ENCODE assay signal across 27 cellular contexts in genomic region chr12:96452271-96452922, GRCh38. TPM values are rescaled to one million over a fixed set of nuclear protein-coding genes. Genes with fewer than 3 reads are reported as not detected.
"Had no signal": no experiment of that assay in that cellular context is flagged by ENCODE, and none has a peak within 500 bp of the region (broad histone marks: within the 10 kb centered on the region; RNA-seq: fewer than 3 reads in every experiment).

No MANE protein-coding gene starts in this region.

- H3K27me3 ChIP-seq: adrenal gland, ascending aorta, brain microvascular endothelial cell, colonic mucosa, dorsolateral prefrontal cortex, hepatocyte, left lung, spleen, upper lobe of right lung had no signal

- DNase-seq: activated CD4-positive, alpha-beta T cell treated with anti-CD3 and anti-CD28 coated beads, Interleukin-2, amount 10 ng/mL, durations not matched to agents 7 days and 5 days; activated CD4-positive, CD25-positive, alpha-beta regulatory T cell treated with anti-CD3 and anti-CD28 coated beads, Interleukin-2, amount 50 U/mL, for 72 hours; activated CD8-positive, alpha-beta memory T cell treated with anti-CD3 and anti-CD28 coated beads, Interleukin-2, amount 10 ng/mL, durations not matched to agents 7 days and 5 days; activated CD8-positive, alpha-beta T cell treated with anti-CD3 and anti-CD28 coated beads for 36 hours; activated gamma-delta T cell treated with Interleukin-2 at 50 U/mL for 16 hours; activated T-cell treated with anti-CD3 and anti-CD28 coated beads for 4 hours; adrenal gland; brain microvascular endothelial cell; colonic mucosa; dorsolateral prefrontal cortex; effector memory CD8-positive, alpha-beta T cell; glutamatergic neuron; kidney glomerular epithelial cell; left lung; naive thymus-derived CD8-positive, alpha-beta T cell; spleen; stimulated activated CD4-positive, alpha-beta T cell treated with anti-CD3 and anti-CD28 coated beads, Interleukin-4, amount 100 ng/mL, for 1 hour; stimulated activated naive CD8-positive, alpha-beta T cell treated with anti-CD3 and anti-CD28 coated beads, Interleukin-15, Interleukin-2, amounts not matched to agents 100 U/mL and 50 U/mL, for 24 hours; T-helper 1 cell; upper lobe of right lung; WERI-Rb-1 had no signal

- H3K4me3 ChIP-seq: adrenal gland, ascending aorta, colonic mucosa, dorsolateral prefrontal cortex, hepatocyte, left lung, lung, spleen, upper lobe of right lung had no signal

- H3K36me3 ChIP-seq: adrenal gland, ascending aorta, brain microvascular endothelial cell, colonic mucosa, left lung, spleen, upper lobe of right lung, WERI-Rb-1 had no signal

- ATAC-seq: activated CD8-positive, alpha-beta memory T cell treated with anti-CD3 and anti-CD28 coated beads, Interleukin-2, amount 10 ng/mL, durations not matched to agents 7 days and 5 days; activated CD8-positive, alpha-beta T cell treated with anti-CD3 and anti-CD28 coated beads for 36 hours; effector memory CD8-positive, alpha-beta T cell; left lung; naive thymus-derived CD8-positive, alpha-beta T cell; stimulated activated naive CD8-positive, alpha-beta T cell treated with anti-CD3 and anti-CD28 coated beads, Interleukin-15, Interleukin-2, amounts not matched to agents 100 U/mL and 50 U/mL, for 24 hours; upper lobe of right lung had no signal

- H3K9me3 ChIP-seq: adrenal gland, ascending aorta, colonic mucosa, left lung, spleen, upper lobe of right lung had no signal

- H3K27ac Mint-ChIP-seq: activated CD4-positive, alpha-beta T cell treated with anti-CD3 and anti-CD28 coated beads, Interleukin-2, amount 10 ng/mL, durations not matched to agents 7 days and 5 days; activated CD8-positive, alpha-beta memory T cell treated with anti-CD3 and anti-CD28 coated beads, Interleukin-2, amount 10 ng/mL, durations not matched to agents 7 days and 5 days; activated CD8-positive, alpha-beta T cell treated with anti-CD3 and anti-CD28 coated beads for 36 hours; activated naive CD4-positive, alpha-beta T cell treated with anti-CD3 and anti-CD28 coated beads, Interleukin-2, amount 50 U/mL, for 24 hours; progenitor cell of endocrine pancreas had no signal

- H3K27ac ChIP-seq: adrenal gland, ascending aorta, brain microvascular endothelial cell, colonic mucosa, dorsolateral prefrontal cortex, hepatocyte, left lung, spleen, upper lobe of right lung, WERI-Rb-1 had no signal

- H3K36me3 Mint-ChIP-seq: activated naive CD4-positive, alpha-beta T cell treated with anti-CD3 and anti-CD28 coated beads, Interleukin-2, amount 50 U/mL, for 24 hours; naive thymus-derived CD8-positive, alpha-beta T cell had no signal

- H3K4me1 ChIP-seq: adrenal gland, ascending aorta, colonic mucosa, left lung had no signal

- H3K9me3 Mint-ChIP-seq: activated CD8-positive, alpha-beta T cell treated with anti-CD3 and anti-CD28 coated beads for 36 hours; activated naive CD4-positive, alpha-beta T cell treated with anti-CD3 and anti-CD28 coated beads, Interleukin-2, amount 50 U/mL, for 24 hours; central memory CD8-positive, alpha-beta T cell; effector memory CD8-positive, alpha-beta T cell had no signal

- H3K27me3 Mint-ChIP-seq: activated CD4-positive, alpha-beta T cell treated with anti-CD3 and anti-CD28 coated beads, Interleukin-2, amount 10 ng/mL, durations not matched to agents 7 days and 5 days; activated CD8-positive, alpha-beta memory T cell treated with anti-CD3 and anti-CD28 coated beads, Interleukin-2, amount 10 ng/mL, durations not matched to agents 7 days and 5 days; activated CD8-positive, alpha-beta T cell treated with anti-CD3 and anti-CD28 coated beads for 36 hours; activated naive CD4-positive, alpha-beta T cell treated with anti-CD3 and anti-CD28 coated beads, Interleukin-2, amount 50 U/mL, for 24 hours; central memory CD8-positive, alpha-beta T cell; effector memory CD8-positive, alpha-beta T cell; naive thymus-derived CD8-positive, alpha-beta T cell; progenitor cell of endocrine pancreas had no signal

- H3K4me3 Mint-ChIP-seq: activated CD4-positive, alpha-beta T cell treated with anti-CD3 and anti-CD28 coated beads, Interleukin-2, amount 10 ng/mL, durations not matched to agents 7 days and 5 days; activated CD8-positive, alpha-beta memory T cell treated with anti-CD3 and anti-CD28 coated beads, Interleukin-2, amount 10 ng/mL, durations not matched to agents 7 days and 5 days; activated CD8-positive, alpha-beta T cell treated with anti-CD3 and anti-CD28 coated beads for 36 hours; activated naive CD4-positive, alpha-beta T cell treated with anti-CD3 and anti-CD28 coated beads, Interleukin-2, amount 50 U/mL, for 24 hours; central memory CD8-positive, alpha-beta T cell; effector memory CD8-positive, alpha-beta T cell; naive thymus-derived CD8-positive, alpha-beta T cell had no signal

- H3K4me1 Mint-ChIP-seq: central memory CD8-positive, alpha-beta T cell had no signal

RNA-seq across cellular contexts. Expression of gene CFAP54, which starts 37.0 kb away (rescaled TPM):
- total RNA-seq: ascending aorta had no signal
- polyA plus RNA-seq: naive thymus-derived CD8-positive, alpha-beta T cell had no signal
